Comparison of ENCODE assay signal across 13 cellular contexts in the genomic region with DNA sequence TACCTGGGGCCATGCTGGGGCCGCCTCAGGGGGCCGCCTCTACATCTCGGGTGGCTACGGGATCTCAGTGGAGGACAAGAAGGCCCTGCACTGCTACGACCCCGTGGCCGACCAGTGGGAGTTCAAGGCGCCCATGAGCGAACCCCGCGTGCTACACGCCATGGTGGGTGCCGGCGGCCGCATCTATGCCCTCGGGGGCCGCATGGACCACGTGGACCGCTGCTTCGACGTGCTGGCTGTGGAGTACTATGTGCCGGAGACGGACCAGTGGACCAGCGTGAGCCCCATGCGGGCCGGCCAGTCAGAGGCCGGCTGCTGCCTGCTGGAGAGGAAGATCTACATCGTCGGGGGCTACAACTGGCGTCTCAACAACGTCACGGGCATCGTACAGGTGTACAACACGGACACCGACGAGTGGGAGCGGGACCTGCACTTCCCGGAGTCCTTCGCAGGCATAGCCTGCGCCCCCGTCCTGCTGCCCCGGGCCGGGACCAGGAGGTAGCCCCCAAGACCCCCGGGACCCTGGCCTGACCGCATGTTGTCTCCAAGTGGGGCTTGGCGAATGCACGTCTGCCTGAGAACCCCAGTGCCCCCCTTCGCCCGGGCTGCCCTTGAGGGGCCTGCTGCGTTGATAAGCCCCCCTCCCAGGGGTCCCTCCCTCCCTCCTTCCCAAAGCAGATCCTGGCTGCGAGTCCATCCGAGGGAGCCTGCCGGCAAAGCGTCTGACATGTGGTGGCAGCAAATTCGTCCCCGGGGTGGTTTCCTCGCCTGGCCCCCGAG. TPM values are rescaled to one million over a fixed set of nuclear protein-coding genes. Genes with fewer than 3 reads are reported as not detected.
DNase-seq lines count a peak whose midpoint lies in the region; ATAC-seq and TF ChIP-seq lines count a peak whose summit lies in the region.
"Had no signal": no experiment of that assay in that cellular context is flagged by ENCODE, and none has a peak within 500 bp of the region (broad histone marks: within the 10 kb centered on the region; RNA-seq: fewer than 3 reads in every experiment).

No MANE protein-coding gene starts in this region.

- peak overlapping the region in 8 of 10 experiments; percentile 3 to 30 (median 22); a peak in 10 of 20 replicates for H3K4me3 ChIP-seq in BLaER1 treated with 17β-estradiol and CSF1 and Interleukin-3, amounts not matched to agents 10 nM and 100 nM
- no peak overlapping the region for H3K4me3 ChIP-seq in gastroesophageal sphincter
- H3K4me3 ChIP-seq in effector memory CD4-positive, alpha-beta T cell (ENCODE audit: insufficient read depth, low read depth, low read length, poor library complexity, severe bottlenecking) = no peak overlapping the region
- H3K4me3 ChIP-seq: GM23248 had no signal

- no peak for DNase-seq in SHP77 treated with DMSO at 0.1 percent for 48 hours (lab: John Stamatoyannopoulos, UW)
- DNase-seq in effector memory CD4-positive, alpha-beta T cell = no peak
- DNase-seq: Caco-2; CD8-positive, alpha-beta T cell; DND-41; GDM1; GM23248 had no signal

- no peak for TF ChIP-seq POLR2A in gastroesophageal sphincter (IDR thresholded peaks at IDR 0.05)

- ATAC-seq in gastroesophageal sphincter (no peak), HG02970 (IDR thresholded peaks at IDR 0.05; ENCODE audit: low FRiP score, unreplicated experiment) (no peak)
- ATAC-seq: CD8-positive, alpha-beta T cell had no signal

- no peak for TF ChIP-seq EP300 in Ishikawa (IDR thresholded peaks at IDR 0.05; ENCODE audit: borderline replicate concordance)
- TF ChIP-seq EP300 in gastroesophageal sphincter (IDR thresholded peaks at IDR 0.05) = no peak

- TF ChIP-seq CTCF in gastroesophageal sphincter (IDR thresholded peaks at IDR 0.05) = no peak

- peaks cover 17 to 27% (median 20%) of the 10 kb centered on the region in 11 experiments for H3K36me3 ChIP-seq in BLaER1 treated with 17β-estradiol and CSF1 and Interleukin-3, amounts not matched to agents 10 nM and 100 nM
- peaks cover 0 to 59% of the 10 kb centered on the region in 2 donors for H3K36me3 ChIP-seq in gastroesophageal sphincter
- peaks cover 30% of the 10 kb centered on the region for H3K36me3 ChIP-seq in effector memory CD4-positive, alpha-beta T cell (ENCODE audit: control insufficient read depth, insufficient read depth, low read length)

- H3K4me2 ChIP-seq in BLaER1 treated with 17β-estradiol and CSF1 and Interleukin-3, amounts not matched to agents 10 nM and 100 nM = peak overlapping the region; percentile 74 to 99 (median 94)

- TF ChIP-seq RAD21 in Ishikawa (IDR thresholded peaks at IDR 0.05; ENCODE audit: low read depth) = no peak

- peak overlapping the region in 1 of 11 experiments; percentile 32; a peak in 3 of 22 replicates for H3K27ac ChIP-seq in BLaER1 treated with 17β-estradiol and CSF1 and Interleukin-3, amounts not matched to agents 10 nM and 100 nM
- H3K27ac ChIP-seq in gastroesophageal sphincter = peak overlapping the region in 3 of 4 donors; percentile 75 to 82 (median 82)
- peak overlapping the region; percentile 4 for H3K27ac ChIP-seq in temporal lobe (ENCODE audit: low read depth, low read length)
- H3K27ac ChIP-seq in effector memory CD4-positive, alpha-beta T cell (ENCODE audit: insufficient read depth, low read length, poor library complexity, severe bottlenecking) = no peak overlapping the region
- H3K27ac ChIP-seq: GM23248 had no signal

- WGBS in gastroesophageal sphincter (ENCODE audit: low coverage in 1 of 2), 2 donors = no CpG with 5 or more reads among the region's 58 CpGs

- no peaks in the 10 kb centered on the region for H3K9me3 ChIP-seq in BLaER1 treated with 17β-estradiol and CSF1 and Interleukin-3, amounts not matched to agents 10 nM and 100 nM (replicated peaks in 1 of 11)
- H3K9me3 ChIP-seq in gastroesophageal sphincter = no peaks in the 10 kb centered on the region
- H3K9me3 ChIP-seq in effector memory CD4-positive, alpha-beta T cell (ENCODE audit: control insufficient read depth, low read length) = no peaks in the 10 kb centered on the region
- H3K9me3 ChIP-seq: Caco-2 had no signal

- H3K9ac ChIP-seq in BLaER1 treated with 17β-estradiol and CSF1 and Interleukin-3, amounts not matched to agents 10 nM and 100 nM = peak overlapping the region in 10 of 11 experiments; percentile 2 to 56 (median 30); a peak in 15 of 22 replicates
- H3K9ac ChIP-seq: GM23248 had no signal

- H3K27me3 ChIP-seq in BLaER1 treated with 17β-estradiol and CSF1 and Interleukin-3, amounts not matched to agents 10 nM and 100 nM = peaks cover 0 to 23% (median 5%) of the 10 kb centered on the region in 11 experiments; a peak in 8 of 22 replicates
- no peaks in the 10 kb centered on the region for H3K27me3 ChIP-seq in gastroesophageal sphincter
- H3K27me3 ChIP-seq in effector memory CD4-positive, alpha-beta T cell (replicated peaks; ENCODE audit: control insufficient read depth, insufficient read depth, low read length, poor library complexity, severe bottlenecking) = no peaks in the 10 kb centered on the region

- peaks cover 16 to 92% (median 78%) of the 10 kb centered on the region in 11 experiments; a peak in 21 of 22 replicates for H4K20me1 ChIP-seq in BLaER1 treated with 17β-estradiol and CSF1 and Interleukin-3, amounts not matched to agents 10 nM and 100 nM

- H3K4me1 ChIP-seq in BLaER1 treated with 17β-estradiol and CSF1 and Interleukin-3, amounts not matched to agents 10 nM and 100 nM = peaks cover 71 to 91% (median 88%) of the 10 kb centered on the region in 10 experiments
- peaks cover 0 to 91% (median 38%) of the 10 kb centered on the region in 3 donors for H3K4me1 ChIP-seq in gastroesophageal sphincter
- peaks cover 3% of the 10 kb centered on the region for H3K4me1 ChIP-seq in effector memory CD4-positive, alpha-beta T cell (ENCODE audit: control insufficient read depth, insufficient read depth, low read length, poor library complexity, severe bottlenecking)
- H3K4me1 ChIP-seq: Caco-2 had no signal

TF ChIP-seq in Ishikawa, 13 proteins besides CTCF, POLR2A, EP300 and RAD21:
- TF ChIP-seq ZBTB7A (IDR thresholded peaks at IDR 0.05; ENCODE audit: low read depth) (peak; percentile 68; the same call in 1 of the 2 replicates), NFIC (IDR thresholded peaks at IDR 0.05) (no peak), TEAD4 (IDR thresholded peaks at IDR 0.05) (no peak), CEBPB (IDR thresholded peaks at IDR 0.05) (no peak), CREB1 (IDR thresholded peaks at IDR 0.05; ENCODE audit: low read depth) (no peak)

RNA-seq across cellular contexts. Expression of a gene that starts 14.5 kb away (rescaled TPM):
- total RNA-seq in gastroesophageal sphincter = 1 to 10 TPM; 3.8 to 8.9 (median 6.3) TPM
- 13.3 TPM for total RNA-seq in temporal lobe

RNA-seq across cellular contexts. Expression of a gene that starts 32.1 kb away (rescaled TPM):
- 10 to 100 TPM; 12.9 to 19.0 (median 14.6) TPM for total RNA-seq in gastroesophageal sphincter
- 8.6 TPM for total RNA-seq in temporal lobe

RNA-seq across cellular contexts. Expression of a gene that starts 56.3 kb away (rescaled TPM):
- total RNA-seq in gastroesophageal sphincter (1 to 10 TPM in 3 of 4 donors, under 1 TPM in 1; 0.96 to 4.0 (median 2.0) TPM), temporal lobe (42.0 TPM)
- total RNA-seq: B cell; CD8-positive, alpha-beta T cell had no signal

Comparison
In these comparisons a context has a peak if more than half of its experiments do, and no peak if none do; other contexts are left out.
1. H3K4me3 ChIP-seq: peak in BLaER1 treated with 17β-estradiol and CSF1 and Interleukin-3, amounts not matched to agents 10 nM and 100 nM (8 of 10); none in gastroesophageal sphincter (0 of 2) and effector memory CD4-positive, alpha-beta T cell (single experiment).